8 cellular contexts compared by ENCODE assay signal in genomic region chr2:100819365-100820345, GRCh38. TPM values are rescaled to one million over a fixed set of nuclear protein-coding genes. Genes with fewer than 3 reads are reported as not detected.
DNase-seq lines count a peak whose midpoint lies in the region; ATAC-seq, FAIRE-seq and TF ChIP-seq lines count a peak whose summit lies in the region.

Gene NPAS2 (plus strand): TSS chr2:100820139. CDS start chr2:100904755, 84,616 bp downstream.

- H3K27ac ChIP-seq in osteoblast (ENCODE audit: low read depth, low read length): peak within 1 kb of the TSS; percentile 63

- H2AFZ ChIP-seq in osteoblast (ENCODE audit: low read length): peak within 1 kb of the TSS; percentile 85

- peak within 1 kb of the TSS; percentile 76 for H3K4me3 ChIP-seq in osteoblast (ENCODE audit: insufficient read depth, low read length)

- peaks cover 15% of the 10 kb centered on the region for H3K4me1 ChIP-seq in osteoblast (ENCODE audit: insufficient read depth, low read length)

- no peak for TF ChIP-seq CTCF in osteoblast (IDR thresholded peaks at IDR 0.05; ENCODE audit: extremely low read depth, low read depth, low read length)

- no peaks in the 10 kb centered on the region for H3K9me3 Mint-ChIP-seq in activated T-helper 2 cell treated with anti-CD3 and anti-CD28 coated beads, Interferon-gamma antibody, Interleukin-2, Interleukin-4, amounts not matched to agents 10 μg/mL and 5 μg/mL and 100 μg/mL, durations not matched to agents 14 hours and 24 hours and 36 hours

- H3K4me2 ChIP-seq in osteoblast (ENCODE audit: insufficient read depth, low read length): peak within 1 kb of the TSS; percentile 87

- FAIRE-seq in HTR-8/SVneo (lab: Jason Lieb, UNC): no peak

- H3K27me3 Mint-ChIP-seq in activated T-helper 2 cell treated with anti-CD3 and anti-CD28 coated beads, Interferon-gamma antibody, Interleukin-2, Interleukin-4, amounts not matched to agents 10 μg/mL and 5 μg/mL and 100 μg/mL, durations not matched to agents 14 hours and 24 hours and 36 hours (ENCODE audit: low read depth): peaks cover 48% of the 10 kb centered on the region

- DNase-seq in AG08396 (ENCODE audit: low spot score): peak; percentile 83
- DNase-seq in HTR-8/SVneo (ENCODE audit: insufficient read length, low spot score): peak; percentile 24
- no peak for DNase-seq in activated T-helper 2 cell treated with anti-CD3 and anti-CD28 coated beads, Interferon-gamma antibody, Interleukin-2, Interleukin-4, amounts not matched to agents 10 μg/mL and 5 μg/mL and 100 μg/mL, durations not matched to agents 14 hours and 24 hours and 36 hours (ENCODE audit: low spot score)
- peak; percentile 49 for DNase-seq in glomerular visceral epithelial cell (ENCODE audit: extremely low spot score)
- DNase-seq in osteoblast (ENCODE audit: insufficient read length, low spot score, missing footprints): peak; percentile 93
- DNase-seq in NCI-H2029 treated with DMSO at 0.1 percent for 48 hours (lab: John Stamatoyannopoulos, UW): no peak

- peaks cover 10% of the 10 kb centered on the region for H3K4me1 Mint-ChIP-seq in activated T-helper 2 cell treated with anti-CD3 and anti-CD28 coated beads, Interferon-gamma antibody, Interleukin-2, Interleukin-4, amounts not matched to agents 10 μg/mL and 5 μg/mL and 100 μg/mL, durations not matched to agents 14 hours and 24 hours and 36 hours (ENCODE audit: low read depth)

- H3K36me3 Mint-ChIP-seq in activated T-helper 2 cell treated with anti-CD3 and anti-CD28 coated beads, Interferon-gamma antibody, Interleukin-2, Interleukin-4, amounts not matched to agents 10 μg/mL and 5 μg/mL and 100 μg/mL, durations not matched to agents 14 hours and 24 hours and 36 hours (ENCODE audit: low read depth): no peaks in the 10 kb centered on the region

- H3K27me3 ChIP-seq in osteoblast (ENCODE audit: insufficient read depth, low read length): peaks cover 15% of the 10 kb centered on the region

- peak within 1 kb of the TSS; percentile 50 for H3K27ac Mint-ChIP-seq in activated T-helper 2 cell treated with anti-CD3 and anti-CD28 coated beads, Interferon-gamma antibody, Interleukin-2, Interleukin-4, amounts not matched to agents 10 μg/mL and 5 μg/mL and 100 μg/mL, durations not matched to agents 14 hours and 24 hours and 36 hours

- no peaks in the 10 kb centered on the region for H4K20me1 ChIP-seq in osteoblast (ENCODE audit: insufficient read depth, low read length)

- peaks cover 15% of the 10 kb centered on the region for H3K79me2 ChIP-seq in osteoblast (ENCODE audit: insufficient read depth, low read length)

- H3K4me3 Mint-ChIP-seq in activated T-helper 2 cell treated with anti-CD3 and anti-CD28 coated beads, Interferon-gamma antibody, Interleukin-2, Interleukin-4, amounts not matched to agents 10 μg/mL and 5 μg/mL and 100 μg/mL, durations not matched to agents 14 hours and 24 hours and 36 hours (ENCODE audit: low read depth): peak within 1 kb of the TSS; percentile 77

- H3K36me3 ChIP-seq in osteoblast (ENCODE audit: insufficient read depth, low read length): no peaks in the 10 kb centered on the region

- no peaks in the 10 kb centered on the region for H3K9me3 ChIP-seq in osteoblast (ENCODE audit: low read depth, low read length)

- intact Hi-C loops in activated T-helper 2 cell treated with anti-CD3 and anti-CD28 coated beads, Interferon-gamma antibody, Interleukin-2, Interleukin-4, amounts not matched to agents 10 μg/mL and 5 μg/mL and 100 μg/mL, durations not matched to agents 14 hours and 24 hours and 36 hours (cut with micrococcal nuclease): loop anchor here (5.0 to 10.0 kb wide), 3 partner anchors 183 to 235 kb away; partner anchors contain the start of gene RPL31

- ATAC-seq in GM18867 (IDR thresholded peaks at IDR 0.05; ENCODE audit: unreplicated experiment) (no peak), HG03469 (IDR thresholded peaks at IDR 0.05; ENCODE audit: unreplicated experiment) (no peak)

RNA-seq across cellular contexts. Expression of gene NPAS2, which starts in this region (rescaled TPM):
- total RNA-seq in activated T-helper 2 cell treated with anti-CD3 and anti-CD28 coated beads, Interferon-gamma antibody, Interleukin-2, Interleukin-4, amounts not matched to agents 10 μg/mL and 5 μg/mL and 100 μg/mL, durations not matched to agents 14 hours and 24 hours and 36 hours: 4.2 and 5.6 TPM in 2 replicates
- 8.3 and 8.7 TPM in 2 replicates for total RNA-seq in osteoblast

Comparison
In these comparisons a context has a peak if more than half of its experiments do, and no peak if none do; other contexts are left out.
1. DNase-seq: peak in AG08396 (single experiment), HTR-8/SVneo (single experiment), glomerular visceral epithelial cell (single experiment) and osteoblast (single experiment); none in activated T-helper 2 cell treated with anti-CD3 and anti-CD28 coated beads, Interferon-gamma antibody, Interleukin-2, Interleukin-4, amounts not matched to agents 10 μg/mL and 5 μg/mL and 100 μg/mL, durations not matched to agents 14 hours and 24 hours and 36 hours (single experiment) and NCI-H2029 treated with DMSO at 0.1 percent for 48 hours (single experiment).